ENCODE assay signal across 8 cellular contexts in the genomic region with DNA sequence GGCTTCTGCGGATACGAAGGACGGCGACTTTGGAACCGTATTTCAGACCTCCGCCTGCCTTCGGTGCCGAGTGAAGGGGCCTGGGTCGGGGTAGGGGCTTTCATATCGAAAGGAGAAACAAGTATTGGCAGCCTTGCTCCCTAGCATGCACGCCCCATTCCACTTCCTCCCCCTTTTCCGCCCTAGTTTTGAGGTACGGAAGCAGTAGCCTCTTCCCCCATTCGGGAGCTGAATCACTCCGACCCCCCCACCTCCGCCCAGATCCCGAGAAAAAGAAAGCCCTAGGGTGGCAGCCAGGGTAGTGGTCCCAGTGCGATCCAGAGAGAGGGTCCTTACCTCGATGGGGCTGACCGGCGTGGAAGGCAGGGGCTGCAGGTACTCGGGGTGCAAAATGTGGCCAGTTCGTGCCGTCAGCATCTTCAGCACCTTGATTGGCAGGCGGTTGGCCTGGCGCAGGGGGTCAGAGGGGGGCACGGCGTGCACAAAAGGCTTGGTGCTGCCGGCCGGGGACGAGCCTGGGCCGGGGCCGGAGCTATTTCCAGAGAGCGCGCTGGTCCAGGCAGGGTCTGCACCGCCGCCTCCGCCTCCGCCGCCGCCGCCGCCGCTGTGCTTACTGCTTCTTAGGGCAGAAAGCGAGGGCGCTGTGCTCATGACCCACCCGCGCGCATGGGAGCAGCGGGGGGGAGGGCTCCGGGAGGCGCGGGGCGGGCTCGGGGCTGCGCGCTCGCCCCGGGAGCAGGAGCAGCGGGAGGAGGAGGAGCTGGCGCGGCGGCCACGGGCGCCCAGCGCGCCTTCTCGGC. TPM values are rescaled to one million over a fixed set of nuclear protein-coding genes. Genes with fewer than 3 reads are reported as not detected.
DNase-seq lines count a peak whose midpoint lies in the region; ATAC-seq, FAIRE-seq and TF ChIP-seq lines count a peak whose summit lies in the region.

No MANE protein-coding gene starts in this region.

- no peaks in the 10 kb centered on the region for H3K9me3 ChIP-seq in mammary epithelial cell (replicated peaks; ENCODE audit: insufficient read depth, low read length)

- H3K27me3 Mint-ChIP-seq in HFFc6 (ENCODE audit: insufficient read depth): peaks cover 4% of the 10 kb centered on the region; the same call in 1 of the 2 replicates
- peaks cover 87% of the 10 kb centered on the region for H3K27me3 Mint-ChIP-seq in stimulated activated naive CD8-positive, alpha-beta T cell treated with anti-CD3 and anti-CD28 coated beads, Interleukin-15, amount 100 ng/mL, for 72 hours

- peaks cover 24% of the 10 kb centered on the region for H3K4me1 Mint-ChIP-seq in HFFc6 (ENCODE audit: low read depth)
- H3K4me1 Mint-ChIP-seq in stimulated activated naive CD8-positive, alpha-beta T cell treated with anti-CD3 and anti-CD28 coated beads, Interleukin-15, amount 100 ng/mL, for 72 hours: peaks cover 36% of the 10 kb centered on the region

- H2AFZ ChIP-seq in mammary epithelial cell (ENCODE audit: low read depth, low read length): peak overlapping the region; percentile 71

- H3K4me2 ChIP-seq in mammary epithelial cell (ENCODE audit: insufficient read depth, low read depth, low read length): peak overlapping the region; percentile 97

- H3K4me3 ChIP-seq in mammary epithelial cell (replicated peaks in 1 of 3; ENCODE audit: insufficient read depth in 1 of 3, low read depth in 2 of 3, low read length in 3 of 3): peak overlapping the region; percentile 84 to 98 (median 97)

- ATAC-seq in left lobe of liver: peak; percentile 43
- ATAC-seq in stimulated activated naive CD8-positive, alpha-beta T cell treated with anti-CD3 and anti-CD28 coated beads, Interleukin-15, amount 100 ng/mL, for 72 hours: peak; percentile 39

- no peak for FAIRE-seq in D721Med (lab: Jason Lieb, UNC)

- peak overlapping the region; percentile 81 for H3K27ac Mint-ChIP-seq in HFFc6
- H3K27ac Mint-ChIP-seq in stimulated activated naive CD8-positive, alpha-beta T cell treated with anti-CD3 and anti-CD28 coated beads, Interleukin-15, amount 100 ng/mL, for 72 hours: peak overlapping the region in 1 of 2 donors; percentile 27

- H3K4me1 ChIP-seq in mammary epithelial cell (ENCODE audit: insufficient read depth, low read length): peaks cover 39% of the 10 kb centered on the region

- peak overlapping the region; percentile 98 for H3K4me3 Mint-ChIP-seq in HFFc6
- H3K4me3 Mint-ChIP-seq in stimulated activated naive CD8-positive, alpha-beta T cell treated with anti-CD3 and anti-CD28 coated beads, Interleukin-15, amount 100 ng/mL, for 72 hours: peak overlapping the region; percentile 82 to 89

- no peaks in the 10 kb centered on the region for H3K9me3 Mint-ChIP-seq in HFFc6
- H3K9me3 Mint-ChIP-seq in stimulated activated naive CD8-positive, alpha-beta T cell treated with anti-CD3 and anti-CD28 coated beads, Interleukin-15, amount 100 ng/mL, for 72 hours: no peaks in the 10 kb centered on the region

- peak; percentile 16; the same call in 1 of the 2 replicates for TF ChIP-seq CTCF in HFFc6 (IDR thresholded peaks at IDR 0.05)
- no peak for TF ChIP-seq CTCF in mammary epithelial cell (conservative IDR thresholded peaks at IDR 0.05 in 1 of 2, IDR thresholded peaks at IDR 0.05 in 1 of 2; ENCODE audit: extremely low read depth in 1 of 2, insufficient read depth in 1 of 2, low read depth in 1 of 2, low read length in 2 of 2)
- TF ChIP-seq CTCF in D721Med (IDR thresholded peaks at IDR 0.05; ENCODE audit: insufficient read depth, missing control alignments): no peak

- dilution Hi-C loops in mammary epithelial cell (cut with HindIII; ENCODE audit: low sequenced_read_pairs): no loop called here

- DNase-seq in activated CD4-positive, alpha-beta T cell treated with anti-CD3 and anti-CD28 coated beads for 48 hours: peak; percentile 46
- DNase-seq in activated CD4-positive, alpha-beta T cell treated with anti-CD3 and anti-CD28 coated beads for 4 hours: no peak
- DNase-seq in HFFc6: peak; percentile 43
- DNase-seq in NCI-H510A treated with DMSO at 0.1 percent for 48 hours (lab: John Stamatoyannopoulos, UW): peak; percentile 54
- DNase-seq in mammary epithelial cell: peak; percentile 49
- DNase-seq in left lobe of liver (ENCODE audit: low spot score): peak; percentile 74
- peak; percentile 42 to 51 for DNase-seq in stimulated activated naive CD8-positive, alpha-beta T cell treated with anti-CD3 and anti-CD28 coated beads, Interleukin-15, amount 100 ng/mL, for 72 hours
- no peak for DNase-seq in D721Med (ENCODE audit: insufficient read length, low spot score)

- no peaks in the 10 kb centered on the region for H4K20me1 ChIP-seq in mammary epithelial cell (ENCODE audit: insufficient read depth, low read length)

- TSS peak; percentile 31 for BruUV-seq in mammary epithelial cell (replicated peaks; lab: Mats Ljungman, UMichigan)

- WGBS in mammary epithelial cell (ENCODE audit: low coverage, missing lambda C conversion rate): 3% methylated on average over 11 of the region's 68 CpGs

- H3K9ac ChIP-seq in mammary epithelial cell (ENCODE audit: insufficient read depth, low read length): peak overlapping the region; percentile 74

- in situ Hi-C loops in mammary epithelial cell (cut with MboI; ENCODE audit: low sequenced_read_pairs in 2 of 2): loop anchor here in 1 of 2 donors (10.0 to 25.0 kb wide), 3 partner anchors 236 to 634 kb away; no protein-coding TSS in a partner anchor

- H3K27me3 ChIP-seq in mammary epithelial cell (ENCODE audit: insufficient read depth, low read length): no peaks in the 10 kb centered on the region

- CTCF ChIA-PET in mammary epithelial cell (lab: Charles Lee; ENCODE audit: low non-redundant PET): interaction anchor here (0.6 to 1.2 kb wide), 3 partner anchors 569 to 636 kb away, joined by 3 to 4 read pairs (median 3); no protein-coding TSS in a partner anchor

- peaks cover 49% of the 10 kb centered on the region for H3K79me2 ChIP-seq in mammary epithelial cell (ENCODE audit: insufficient read depth, low read length)

- H3K36me3 Mint-ChIP-seq in HFFc6 (ENCODE audit: low read depth): peaks cover 5% of the 10 kb centered on the region

- H3K36me3 ChIP-seq in mammary epithelial cell (ENCODE audit: insufficient read depth, low read length): no peaks in the 10 kb centered on the region

- intact Hi-C loops in mammary epithelial cell (cut with micrococcal nuclease): loop anchor here (1.0 to 10.0 kb wide), 10 partner anchors 134 to 1714 kb away; no protein-coding TSS in a partner anchor

- peak overlapping the region; percentile 44 for H3K27ac ChIP-seq in mammary epithelial cell (ENCODE audit: insufficient read depth, low read depth, low read length)

RNA-seq across cellular contexts. Expression of a gene that starts 0.6 kb away (rescaled TPM):
- 10 to 100 TPM in 1 of 6 experiments, 1 to 10 TPM in 5; 9.1 to 15.9 (median 9.7) TPM for total RNA-seq in HFFc6 (2021; fragmentation: NEBNext Ultra II Directional; extraction: Animal tissue kit (Norgen Biotek cat#: 25700))
- 10 to 100 TPM; 14.1 to 33.7 TPM for total RNA-seq in mammary epithelial cell
- 3.8 TPM for polyA plus RNA-seq in mammary epithelial cell
- 0.83 TPM for polyA minus RNA-seq in mammary epithelial cell
- 7.3 TPM for total RNA-seq in left lobe of liver

RNA-seq across cellular contexts. Expression of a gene that starts 30.5 kb away (rescaled TPM):
- total RNA-seq in HFFc6 (2021; fragmentation: NEBNext Ultra II Directional; extraction: Animal tissue kit (Norgen Biotek cat#: 25700)): under 1 TPM in 1 of 6 experiments, not detected in 5; 0.32 TPM
- under 1 TPM in 1 of 2 donors, not detected in 1; 0.67 TPM for total RNA-seq in mammary epithelial cell
- 0.37 TPM for polyA plus RNA-seq in mammary epithelial cell
- polyA minus RNA-seq in mammary epithelial cell: not detected
- 9.1 TPM for total RNA-seq in left lobe of liver

Comparison
In these comparisons a context has a peak if more than half of its experiments do, and no peak if none do; other contexts are left out.
1. DNase-seq: peak in activated CD4-positive, alpha-beta T cell treated with anti-CD3 and anti-CD28 coated beads for 48 hours (single experiment), HFFc6 (single experiment), NCI-H510A treated with DMSO at 0.1 percent for 48 hours (single experiment), mammary epithelial cell (single experiment), left lobe of liver (single experiment) and stimulated activated naive CD8-positive, alpha-beta T cell treated with anti-CD3 and anti-CD28 coated beads, Interleukin-15, amount 100 ng/mL, for 72 hours (2 of 2); none in activated CD4-positive, alpha-beta T cell treated with anti-CD3 and anti-CD28 coated beads for 4 hours (0 of 2) and D721Med (single experiment).